12 cellular contexts compared by ENCODE assay signal in genomic region chr12:104692335-104693218, GRCh38.
A peak's percentile ranks its signal among the peaks of the same experiment; 100 is the strongest.
DNase-seq lines count a peak whose midpoint lies in the region; ATAC-seq lines count a peak whose summit lies in the region.
"Had no signal": no experiment of that assay in that cellular context is flagged by ENCODE, and none has a peak within 500 bp of the region (broad histone marks: within the 10 kb centered on the region; RNA-seq: fewer than 3 reads in every experiment).

No MANE protein-coding gene starts in this region.

- in situ Hi-C loops in HAP-1 (cut with MboI; ENCODE audit: low sequenced_read_pairs), result loop anchor here (25.0 kb wide), 1 partner anchor 695 kb away; no protein-coding TSS in a partner anchor

- no peaks in the 10 kb centered on the region for H3K36me3 ChIP-seq in HAP-1 (replicated peaks)

- no peak for DNase-seq in effector memory CD8-positive, alpha-beta T cell
- DNase-seq in stimulated activated CD8-positive, alpha-beta memory T cell treated with anti-CD3 and anti-CD28 coated beads, Interleukin-4, amount 100 ng/mL, for 48 hours, result no peak
- no peak for DNase-seq in naive thymus-derived CD8-positive, alpha-beta T cell
- no peak for DNase-seq in HAP-1 (ENCODE audit: low spot score in 2 of 2)
- DNase-seq: activated gamma-delta T cell treated with Interleukin-2 at 50 U/mL for 16 hours, GM23248, NCI-H2029 treated with DMSO at 0.1 percent for 48 hours had no signal

- peaks cover 56 to 73% of the 10 kb centered on the region in 2 donors for H3K4me1 Mint-ChIP-seq in effector memory CD8-positive, alpha-beta T cell (ENCODE audit: low read depth in 2 of 2)
- H3K4me1 Mint-ChIP-seq in naive thymus-derived CD8-positive, alpha-beta T cell, result peaks cover 37 to 90% (median 54%) of the 10 kb centered on the region in 4 donors

- peak overlapping the region in 1 of 2 donors; percentile 73 for H3K27ac Mint-ChIP-seq in effector memory CD8-positive, alpha-beta T cell
- H3K27ac Mint-ChIP-seq in naive thymus-derived CD8-positive, alpha-beta T cell, result peak overlapping the region in 3 of 10 donors; percentile 15 to 53 (median 43)

- H3K9me3 Mint-ChIP-seq in effector memory CD8-positive, alpha-beta T cell, result no peaks in the 10 kb centered on the region
- no peaks in the 10 kb centered on the region for H3K9me3 Mint-ChIP-seq in naive thymus-derived CD8-positive, alpha-beta T cell

- no peaks in the 10 kb centered on the region for H3K27me3 ChIP-seq in HAP-1 (ENCODE audit: low read depth)

- H3K9me3 ChIP-seq in HAP-1, result no peaks in the 10 kb centered on the region

- H3K27me3 Mint-ChIP-seq in effector memory CD8-positive, alpha-beta T cell, result no peaks in the 10 kb centered on the region
- no peaks in the 10 kb centered on the region for H3K27me3 Mint-ChIP-seq in naive thymus-derived CD8-positive, alpha-beta T cell

- H3K4me3 ChIP-seq in HAP-1, result no peak overlapping the region
- H3K4me3 ChIP-seq: coronary artery, GM23248 had no signal

- H3K4me1 ChIP-seq in HAP-1, result no peaks in the 10 kb centered on the region

- POLR2A ChIA-PET in naive thymus-derived CD8-positive, alpha-beta T cell (lab: Charles Lee), result no interaction called here

- ATAC-seq in GM18498 (IDR thresholded peaks at IDR 0.05; ENCODE audit: unreplicated experiment) (peak; percentile 42), GM19395 (IDR thresholded peaks at IDR 0.05; ENCODE audit: unreplicated experiment) (peak; percentile 56), HG02943 (IDR thresholded peaks at IDR 0.05; ENCODE audit: low read depth, unreplicated experiment) (peak; percentile 43)
- ATAC-seq in effector memory CD8-positive, alpha-beta T cell (replicated peaks), result no peak
- ATAC-seq in naive thymus-derived CD8-positive, alpha-beta T cell, result no peak
- ATAC-seq: HepG2 had no signal

- H3K36me3 Mint-ChIP-seq in effector memory CD8-positive, alpha-beta T cell (ENCODE audit: insufficient read depth), result peaks cover 14% of the 10 kb centered on the region
- H3K36me3 Mint-ChIP-seq in naive thymus-derived CD8-positive, alpha-beta T cell, result peaks cover 0 to 4% (median 0%) of the 10 kb centered on the region in 3 donors

- peak overlapping the region; percentile 20 to 57 for H3K4me3 Mint-ChIP-seq in effector memory CD8-positive, alpha-beta T cell
- H3K4me3 Mint-ChIP-seq in naive thymus-derived CD8-positive, alpha-beta T cell, result peak overlapping the region in 2 of 10 donors; percentile 33 to 47

Comparison
In these comparisons a context has a peak if more than half of its experiments do, and no peak if none do; other contexts are left out.
1. ATAC-seq: peak in GM18498 (single experiment), GM19395 (single experiment) and HG02943 (single experiment); none in effector memory CD8-positive, alpha-beta T cell (single experiment) and naive thymus-derived CD8-positive, alpha-beta T cell (0 of 2).